ENCODE assay signal across 1 cellular context in the genomic region with DNA sequence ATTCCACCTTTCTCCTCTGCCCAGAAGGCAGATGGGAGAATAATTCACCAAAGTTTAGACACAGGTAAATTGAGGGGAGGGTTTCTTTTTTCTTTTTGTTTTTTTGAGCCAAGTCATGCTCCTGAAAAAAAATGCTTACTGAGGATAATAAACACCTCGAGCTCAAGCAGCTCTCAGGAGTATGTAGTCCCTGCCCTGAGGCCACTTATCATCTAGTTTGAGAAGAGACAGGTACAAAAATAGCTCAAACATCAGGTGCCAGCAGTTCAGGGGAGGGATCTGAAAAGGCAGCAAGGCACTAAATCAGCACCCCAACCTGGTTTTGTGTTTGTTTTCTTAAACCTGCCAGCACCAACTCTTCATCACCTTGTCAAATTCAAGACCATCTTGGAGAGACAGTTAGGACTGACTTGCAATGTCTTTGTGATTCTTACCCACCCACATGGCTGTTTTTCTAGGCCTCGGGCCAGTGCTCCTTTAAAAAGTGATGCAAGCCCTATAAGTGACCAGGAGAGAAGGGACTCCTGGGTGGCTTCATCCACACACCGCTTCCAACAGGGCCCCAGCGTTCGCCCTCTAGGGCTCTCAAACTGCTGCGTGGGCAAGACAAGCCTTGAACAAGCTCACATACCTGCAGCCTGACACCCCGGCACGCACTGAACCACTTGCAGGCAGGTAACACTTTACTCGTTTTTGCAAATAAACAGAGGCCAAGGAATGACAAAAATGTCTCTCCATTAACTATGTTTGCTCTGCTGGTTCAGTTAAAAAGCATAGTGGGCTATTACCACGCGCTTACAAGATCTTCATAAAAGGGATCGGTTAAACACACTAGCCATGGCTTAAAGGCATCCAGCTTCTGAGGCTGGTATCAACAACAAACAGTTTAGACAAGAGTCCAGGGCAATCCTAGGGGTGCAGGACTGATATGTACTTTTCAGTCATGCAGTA.
TF ChIP-seq lines count a peak whose summit lies in the region.

No MANE protein-coding gene starts in this region.

TF ChIP-seq in WTC11, 78 proteins besides CTCF, POLR2A, EP300 and RAD21 (continued from another document):
- TF ChIP-seq, protein P1, sequence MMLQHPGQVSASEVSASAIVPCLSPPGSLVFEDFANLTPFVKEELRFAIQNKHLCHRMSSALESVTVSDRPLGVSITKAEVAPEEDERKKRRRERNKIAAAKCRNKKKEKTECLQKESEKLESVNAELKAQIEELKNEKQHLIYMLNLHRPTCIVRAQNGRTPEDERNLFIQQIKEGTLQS (CRISPR knock-in tag; conservative IDR thresholded peaks at IDR 0.05), result no peak
- TF ChIP-seq, protein P2, sequence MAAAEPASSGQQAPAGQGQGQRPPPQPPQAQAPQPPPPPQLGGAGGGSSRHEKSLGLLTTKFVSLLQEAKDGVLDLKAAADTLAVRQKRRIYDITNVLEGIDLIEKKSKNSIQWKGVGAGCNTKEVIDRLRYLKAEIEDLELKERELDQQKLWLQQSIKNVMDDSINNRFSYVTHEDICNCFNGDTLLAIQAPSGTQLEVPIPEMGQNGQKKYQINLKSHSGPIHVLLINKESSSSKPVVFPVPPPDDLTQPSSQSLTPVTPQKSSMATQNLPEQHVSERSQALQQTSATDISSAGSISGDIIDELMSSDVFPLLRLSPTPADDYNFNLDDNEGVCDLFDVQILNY (CRISPR knock-in tag; IDR thresholded peaks at IDR 0.05), result no peak
- TF ChIP-seq ATF6 (CRISPR knock-in tag; IDR thresholded peaks at IDR 0.05) (no peak), ZNF532 (CRISPR knock-in tag; IDR thresholded peaks at IDR 0.05; ENCODE audit: borderline replicate concordance) (no peak), ZNF219 (CRISPR knock-in tag; IDR thresholded peaks at IDR 0.05; ENCODE audit: borderline replicate concordance) (no peak), SMAD3 (CRISPR knock-in tag; IDR thresholded peaks at IDR 0.05; ENCODE audit: borderline replicate concordance) (no peak), HMGA2 (CRISPR knock-in tag; IDR thresholded peaks at IDR 0.05) (no peak), PRRX2 (CRISPR knock-in tag; IDR thresholded peaks at IDR 0.05) (no peak), TEAD4 (CRISPR knock-in tag; IDR thresholded peaks at IDR 0.05) (no peak), SMAD4 (CRISPR knock-in tag; IDR thresholded peaks at IDR 0.05) (no peak), CREM (CRISPR knock-in tag; IDR thresholded peaks at IDR 0.05) (no peak), NFE2L1 (CRISPR knock-in tag; IDR thresholded peaks at IDR 0.05) (no peak), IRF2 (CRISPR knock-in tag; IDR thresholded peaks at IDR 0.05; ENCODE audit: borderline replicate concordance, low read depth) (no peak), ERG (CRISPR knock-in tag; IDR thresholded peaks at IDR 0.05) (no peak)
- TF ChIP-seq, protein P3, sequence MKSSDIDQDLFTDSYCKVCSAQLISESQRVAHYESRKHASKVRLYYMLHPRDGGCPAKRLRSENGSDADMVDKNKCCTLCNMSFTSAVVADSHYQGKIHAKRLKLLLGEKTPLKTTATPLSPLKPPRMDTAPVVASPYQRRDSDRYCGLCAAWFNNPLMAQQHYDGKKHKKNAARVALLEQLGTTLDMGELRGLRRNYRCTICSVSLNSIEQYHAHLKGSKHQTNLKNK (CRISPR knock-in tag; IDR thresholded peaks at IDR 0.05), result no peak
- TF ChIP-seq, protein P4, sequence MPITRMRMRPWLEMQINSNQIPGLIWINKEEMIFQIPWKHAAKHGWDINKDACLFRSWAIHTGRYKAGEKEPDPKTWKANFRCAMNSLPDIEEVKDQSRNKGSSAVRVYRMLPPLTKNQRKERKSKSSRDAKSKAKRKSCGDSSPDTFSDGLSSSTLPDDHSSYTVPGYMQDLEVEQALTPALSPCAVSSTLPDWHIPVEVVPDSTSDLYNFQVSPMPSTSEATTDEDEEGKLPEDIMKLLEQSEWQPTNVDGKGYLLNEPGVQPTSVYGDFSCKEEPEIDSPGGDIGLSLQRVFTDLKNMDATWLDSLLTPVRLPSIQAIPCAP (CRISPR knock-in tag; IDR thresholded peaks at IDR 0.05), result no peak
